In genomic region chr7:24862461-24862860, GRCh38 we compare ENCODE assay signal across 29 cellular contexts.
"Had no signal": no experiment of that assay in that cellular context is flagged by ENCODE, and none has a peak within 500 bp of the region (broad histone marks: within the 10 kb centered on the region; RNA-seq: fewer than 3 reads in every experiment).

No MANE protein-coding gene starts in this region.

- H3K4me3 ChIP-seq: colonic mucosa, SJCRH30 had no signal

- H3K27ac Mint-ChIP-seq: activated B cell treated with CpG ODN at 0.5 μM for 24 hours; activated CD4-positive, alpha-beta memory T cell treated with anti-CD3 and anti-CD28 coated beads, Interleukin-2, amount 10 ng/mL, durations not matched to agents 7 days and 5 days; activated naive CD4-positive, alpha-beta T cell treated with anti-CD3 and anti-CD28 coated beads, Interleukin-2, amount 10 ng/mL, durations not matched to agents 7 days and 5 days; activated naive CD8-positive, alpha-beta T cell treated with anti-CD3 and anti-CD28 coated beads for 36 hours; activated T-helper 17 cell treated with anti-CD3 and anti-CD28 coated beads, Interleukin-2, amount 50 U/mL, for 72 hours had no signal

- H3K9me3 ChIP-seq: colonic mucosa, SJCRH30, SK-N-SH had no signal

- H3K9ac ChIP-seq: SK-N-SH had no signal

- H3K9me2 ChIP-seq: SK-N-SH had no signal

- H3K4me3 Mint-ChIP-seq: activated B cell treated with CpG ODN at 0.5 μM for 24 hours; activated CD4-positive, alpha-beta memory T cell treated with anti-CD3 and anti-CD28 coated beads, Interleukin-2, amount 10 ng/mL, durations not matched to agents 7 days and 5 days; activated naive CD4-positive, alpha-beta T cell treated with anti-CD3 and anti-CD28 coated beads, Interleukin-2, amount 10 ng/mL, durations not matched to agents 7 days and 5 days; activated naive CD8-positive, alpha-beta T cell treated with anti-CD3 and anti-CD28 coated beads for 36 hours; activated T-helper 17 cell treated with anti-CD3 and anti-CD28 coated beads, Interleukin-2, amount 50 U/mL, for 72 hours had no signal

- H3K9me3 Mint-ChIP-seq: activated B cell treated with CpG ODN at 0.5 μM for 24 hours; activated CD4-positive, alpha-beta memory T cell treated with anti-CD3 and anti-CD28 coated beads, Interleukin-2, amount 10 ng/mL, durations not matched to agents 7 days and 5 days; activated naive CD4-positive, alpha-beta T cell treated with anti-CD3 and anti-CD28 coated beads, Interleukin-2, amount 10 ng/mL, durations not matched to agents 7 days and 5 days; activated T-helper 17 cell treated with anti-CD3 and anti-CD28 coated beads, Interleukin-2, amount 50 U/mL, for 72 hours had no signal

- H3K4me1 ChIP-seq: colonic mucosa, SJCRH30 had no signal

- ATAC-seq: activated T-helper 17 cell treated with anti-CD3 and anti-CD28 coated beads, Interleukin-2, amount 50 U/mL, for 72 hours; Panc1 had no signal

- DNase-seq: activated B cell treated with CpG ODN at 0.5 μM for 24 hours; activated CD4-positive, alpha-beta memory T cell treated with anti-CD3 and anti-CD28 coated beads, Interleukin-2, amount 10 ng/mL, durations not matched to agents 7 days and 5 days; activated CD4-positive, alpha-beta T cell treated with anti-CD3 and anti-CD28 coated beads for 1 hour; activated CD4-positive, alpha-beta T cell treated with anti-CD3 and anti-CD28 coated beads, Interleukin-2, amount 50 U/mL, for 1 hour; activated CD8-positive, alpha-beta memory T cell treated with anti-CD3 and anti-CD28 coated beads, Interleukin-2, amount 50 U/mL, for 48 hours; activated gamma-delta T cell; activated naive CD4-positive, alpha-beta T cell treated with anti-CD3 and anti-CD28 coated beads, Interleukin-2, amount 10 ng/mL, durations not matched to agents 7 days and 5 days; activated naive CD8-positive, alpha-beta T cell treated with anti-CD3 and anti-CD28 coated beads for 36 hours; activated T-cell treated with anti-CD3 and anti-CD28 coated beads, Interleukin-2, amount 50 U/mL, for 1 hour; anterior cingulate cortex; caudate nucleus; colonic mucosa; KBM-7; NCI-H1048; NCI-H1930; NCI-H2171; NCI-H2227 treated with DMSO at 0.1 percent for 48 hours; NCI-H446 treated with DMSO at 0.1 percent for 48 hours; NCI-H526; NCI-H774; NK-92 treated with Interleukin-12 subunit alpha and Interleukin-12 subunit beta, amount 100 ng/mL, for 24 hours; OCI-M1; Right ventricle myocardium superior; SJCRH30; SK-N-SH; T-helper 9 cell had no signal

- H3K27me3 Mint-ChIP-seq: activated B cell treated with CpG ODN at 0.5 μM for 24 hours; activated CD4-positive, alpha-beta memory T cell treated with anti-CD3 and anti-CD28 coated beads, Interleukin-2, amount 10 ng/mL, durations not matched to agents 7 days and 5 days; activated naive CD4-positive, alpha-beta T cell treated with anti-CD3 and anti-CD28 coated beads, Interleukin-2, amount 10 ng/mL, durations not matched to agents 7 days and 5 days; activated naive CD8-positive, alpha-beta T cell treated with anti-CD3 and anti-CD28 coated beads for 36 hours; activated T-helper 17 cell treated with anti-CD3 and anti-CD28 coated beads, Interleukin-2, amount 50 U/mL, for 72 hours had no signal

- H3K27ac ChIP-seq: colonic mucosa, RWPE1, SJCRH30 had no signal

- H3K4me2 ChIP-seq: SK-N-SH had no signal

- H3K4me1 Mint-ChIP-seq: activated B cell treated with CpG ODN at 0.5 μM for 24 hours had no signal

- H3K27me3 ChIP-seq: colonic mucosa, SJCRH30 had no signal

- H3K36me3 ChIP-seq: colonic mucosa had no signal
